Comparison of ENCODE assay signal across 14 cellular contexts in the genomic region with DNA sequence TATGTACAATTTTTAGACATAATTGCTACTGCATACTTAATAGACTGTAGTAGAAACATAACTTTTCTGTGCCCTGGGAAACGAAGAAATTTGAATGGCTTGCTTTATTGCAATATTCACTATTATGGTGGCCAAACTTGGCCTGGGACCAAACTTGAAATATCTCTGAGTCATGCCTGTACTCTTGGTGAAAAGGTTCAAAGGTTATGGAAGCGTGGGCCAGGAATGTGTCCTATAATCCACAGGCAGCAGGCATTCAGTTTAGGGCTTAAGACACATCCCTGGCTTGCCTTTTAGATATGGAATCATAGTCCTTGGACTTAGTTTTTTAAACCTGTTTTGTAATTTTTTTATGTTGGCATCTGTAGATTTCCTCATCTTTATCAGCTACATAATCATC.
DNase-seq lines count a peak whose midpoint lies in the region; ATAC-seq, FAIRE-seq and TF ChIP-seq lines count a peak whose summit lies in the region.
"Had no signal": no experiment of that assay in that cellular context is flagged by ENCODE, and none has a peak within 500 bp of the region (broad histone marks: within the 10 kb centered on the region; RNA-seq: fewer than 3 reads in every experiment).

No MANE protein-coding gene starts in this region.

- peaks cover 17% of the 10 kb centered on the region for H3K36me3 Mint-ChIP-seq in astrocyte (ENCODE audit: low read depth, unreplicated experiment)
- peaks cover 67% of the 10 kb centered on the region for H3K36me3 Mint-ChIP-seq in stimulated activated effector memory CD8-positive, alpha-beta T cell treated with anti-CD3 and anti-CD28 coated beads, Interleukin-12 subunit alpha, Interleukin-12 subunit beta, amount 100 ng/mL, for 72 hours

- H3K9me3 Mint-ChIP-seq in astrocyte (ENCODE audit: unreplicated experiment), result no peaks in the 10 kb centered on the region
- H3K9me3 Mint-ChIP-seq in stimulated activated effector memory CD8-positive, alpha-beta T cell treated with anti-CD3 and anti-CD28 coated beads, Interleukin-12 subunit alpha, Interleukin-12 subunit beta, amount 100 ng/mL, for 72 hours, result no peaks in the 10 kb centered on the region
- H3K9me3 Mint-ChIP-seq: activated naive CD4-positive, alpha-beta T cell treated with anti-CD3 and anti-CD28 coated beads, Interleukin-2, amount 50 U/mL, for 72 hours had no signal

- H3K4me1 ChIP-seq in astrocyte (ENCODE audit: insufficient read depth, low read length) (peaks cover 10% of the 10 kb centered on the region), hepatocyte (ENCODE audit: insufficient read depth) (peaks cover 6% of the 10 kb centered on the region)
- H3K4me1 ChIP-seq: testis had no signal

- H3K9ac ChIP-seq in astrocyte (ENCODE audit: low read length), result no peak overlapping the region

- no peaks in the 10 kb centered on the region for H3K27me3 ChIP-seq in astrocyte (ENCODE audit: insufficient read depth, low read length)
- no peaks in the 10 kb centered on the region for H3K27me3 ChIP-seq in hepatocyte
- H3K27me3 ChIP-seq: testis had no signal

- peak overlapping the region; percentile 43 for H3K27ac Mint-ChIP-seq in astrocyte (ENCODE audit: unreplicated experiment)
- peak overlapping the region; percentile 55 for H3K27ac Mint-ChIP-seq in stimulated activated effector memory CD8-positive, alpha-beta T cell treated with anti-CD3 and anti-CD28 coated beads, Interleukin-12 subunit alpha, Interleukin-12 subunit beta, amount 100 ng/mL, for 72 hours

- H3K9me2 ChIP-seq in hepatocyte (replicated peaks; ENCODE audit: insufficient read depth), result no peaks in the 10 kb centered on the region

- no peak overlapping the region for H3K4me3 Mint-ChIP-seq in astrocyte (ENCODE audit: unreplicated experiment)
- H3K4me3 Mint-ChIP-seq in stimulated activated effector memory CD8-positive, alpha-beta T cell treated with anti-CD3 and anti-CD28 coated beads, Interleukin-12 subunit alpha, Interleukin-12 subunit beta, amount 100 ng/mL, for 72 hours, result no peak overlapping the region

- H4K20me1 ChIP-seq in astrocyte (ENCODE audit: insufficient read depth, low read length), result peaks cover 8% of the 10 kb centered on the region
- H4K20me1 ChIP-seq in hepatocyte (ENCODE audit: insufficient read depth, poor library complexity, severe bottlenecking), result no peaks in the 10 kb centered on the region

- H3K36me3 ChIP-seq in astrocyte (ENCODE audit: insufficient read depth, low read length) (peaks cover 29% of the 10 kb centered on the region), hepatocyte (replicated peaks; ENCODE audit: insufficient read depth, low read depth) (no peaks in the 10 kb centered on the region)

- H3K4me2 ChIP-seq in astrocyte (ENCODE audit: low read length), result peak overlapping the region; percentile 6
- no peak overlapping the region for H3K4me2 ChIP-seq in hepatocyte

- H3K4me1 Mint-ChIP-seq in astrocyte (ENCODE audit: low read depth, unreplicated experiment), result peaks cover 15% of the 10 kb centered on the region
- H3K4me1 Mint-ChIP-seq in stimulated activated effector memory CD8-positive, alpha-beta T cell treated with anti-CD3 and anti-CD28 coated beads, Interleukin-12 subunit alpha, Interleukin-12 subunit beta, amount 100 ng/mL, for 72 hours, result peaks cover 11% of the 10 kb centered on the region

- peak; percentile 39 for FAIRE-seq in astrocyte (lab: Jason Lieb, UNC)
- FAIRE-seq: HTR-8/SVneo had no signal

- ATAC-seq in stimulated activated effector memory CD8-positive, alpha-beta T cell treated with anti-CD3 and anti-CD28 coated beads, Interleukin-12 subunit alpha, Interleukin-12 subunit beta, amount 100 ng/mL, for 72 hours, result no peak
- no peak for ATAC-seq in GM18870 (IDR thresholded peaks at IDR 0.05; ENCODE audit: unreplicated experiment)
- ATAC-seq: activated naive CD4-positive, alpha-beta T cell treated with anti-CD3 and anti-CD28 coated beads, Interleukin-2, amount 50 U/mL, for 72 hours had no signal

- DNase-seq in HS-5 (ENCODE audit: low read depth) (peak; percentile 52), astrocyte (ENCODE audit: low read depth) (peak; percentile 70), hepatocyte (ENCODE audit: low spot score) (peak; percentile 55), NCI-H524 treated with DMSO at 0.1 percent for 48 hours (lab: John Stamatoyannopoulos, UW) (no peak), activated gamma-delta T cell (lab: John Stamatoyannopoulos, UW) (no peak)
- no peak for DNase-seq in stimulated activated effector memory CD8-positive, alpha-beta T cell treated with anti-CD3 and anti-CD28 coated beads, Interleukin-12 subunit alpha, Interleukin-12 subunit beta, amount 100 ng/mL, for 72 hours (ENCODE audit: low spot score in 2 of 2)
- DNase-seq: activated CD4-positive, alpha-beta T cell treated with anti-CD3 and anti-CD28 coated beads for 4 hours; glutamatergic neuron; NCI-H2107; SIG-M5; testis had no signal

- no peak overlapping the region for H3K4me3 ChIP-seq in astrocyte (ENCODE audit: insufficient read depth, low read depth, low read length)
- H3K4me3 ChIP-seq in hepatocyte, result no peak overlapping the region
- H3K4me3 ChIP-seq: testis had no signal

- TF ChIP-seq CTCF in astrocyte (IDR thresholded peaks at IDR 0.05; ENCODE audit: insufficient read depth, low read depth, low read length) (no peak), hepatocyte (IDR thresholded peaks at IDR 0.05; ENCODE audit: poor library complexity) (no peak)

- 71% methylated on average over 2 of the region's 2 CpGs for WGBS in hepatocyte (ENCODE audit: low lambda C conversion rate, missing lambda C conversion rate)

- no peaks in the 10 kb centered on the region for H3K27me3 Mint-ChIP-seq in astrocyte (ENCODE audit: low read depth, unreplicated experiment)

- H3K27ac ChIP-seq in astrocyte (ENCODE audit: low read depth, low read length) (no peak overlapping the region), hepatocyte (no peak overlapping the region)
- H3K27ac ChIP-seq: testis had no signal

- H2AFZ ChIP-seq in astrocyte (ENCODE audit: low read depth, low read length) (no peak overlapping the region), hepatocyte (no peak overlapping the region)

- no peaks in the 10 kb centered on the region for H3K9me3 ChIP-seq in astrocyte (ENCODE audit: insufficient read depth, low read depth, low read length)
- no peaks in the 10 kb centered on the region for H3K9me3 ChIP-seq in hepatocyte (ENCODE audit: low read depth)
- H3K9me3 ChIP-seq: testis had no signal

- no peaks in the 10 kb centered on the region for H3K79me2 ChIP-seq in astrocyte (ENCODE audit: insufficient read depth, low read length)
- no peaks in the 10 kb centered on the region for H3K79me2 ChIP-seq in hepatocyte

Comparison
In these comparisons a context has a peak if more than half of its experiments do, and no peak if none do; other contexts are left out.
1. DNase-seq: peak in HS-5 (single experiment), astrocyte (single experiment) and hepatocyte (single experiment); none in stimulated activated effector memory CD8-positive, alpha-beta T cell treated with anti-CD3 and anti-CD28 coated beads, Interleukin-12 subunit alpha, Interleukin-12 subunit beta, amount 100 ng/mL, for 72 hours (0 of 2), NCI-H524 treated with DMSO at 0.1 percent for 48 hours (single experiment) and activated gamma-delta T cell (single experiment).